In the genomic region with DNA sequence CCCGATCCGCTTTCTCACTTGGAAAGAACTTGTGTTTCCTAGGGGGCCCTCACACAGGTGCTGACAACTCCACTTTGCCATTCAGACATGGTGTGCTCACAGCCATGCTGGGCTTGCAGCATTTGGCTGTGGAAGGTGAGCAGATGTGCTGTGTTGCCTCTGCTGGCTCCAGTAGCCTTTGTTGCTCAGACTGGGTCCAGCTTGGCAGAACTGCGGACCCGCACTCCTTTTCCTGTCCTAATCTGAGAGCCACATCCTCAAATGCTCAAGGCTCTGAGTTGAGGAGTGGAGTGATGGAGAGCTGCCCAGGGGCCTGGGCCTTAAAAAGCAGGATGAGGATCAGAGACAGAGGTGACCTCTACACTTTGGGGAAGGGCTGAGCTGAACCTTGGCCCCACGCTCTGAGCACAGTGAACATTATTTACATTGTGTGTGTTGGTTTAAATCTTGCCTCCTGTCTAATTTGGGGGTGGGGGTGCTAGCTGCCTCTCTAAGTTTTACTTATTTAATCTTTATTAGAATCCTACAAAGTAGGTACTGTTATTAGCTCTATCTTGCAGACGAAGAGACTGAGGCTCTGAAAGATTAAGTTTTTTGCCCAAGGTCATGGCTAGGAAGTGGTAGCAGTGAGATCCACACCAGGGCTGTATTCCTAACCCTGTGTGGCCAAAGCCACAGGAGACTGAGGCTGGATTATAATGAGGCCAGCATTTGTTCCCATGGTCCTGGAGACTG, we compare ENCODE assay signal across 1 cellular context.
TF ChIP-seq lines count a peak whose summit lies in the region.

No MANE protein-coding gene starts in this region.

TF ChIP-seq in K562, 482 proteins besides CTCF, POLR2A, EP300 and RAD21:
- TF ChIP-seq ZNF561 (CRISPR knock-in tag; conservative IDR thresholded peaks at IDR 0.05): no peak
- TF ChIP-seq HIVEP1 (CRISPR knock-in tag; IDR thresholded peaks at IDR 0.05): no peak
- TF ChIP-seq, protein P1, sequence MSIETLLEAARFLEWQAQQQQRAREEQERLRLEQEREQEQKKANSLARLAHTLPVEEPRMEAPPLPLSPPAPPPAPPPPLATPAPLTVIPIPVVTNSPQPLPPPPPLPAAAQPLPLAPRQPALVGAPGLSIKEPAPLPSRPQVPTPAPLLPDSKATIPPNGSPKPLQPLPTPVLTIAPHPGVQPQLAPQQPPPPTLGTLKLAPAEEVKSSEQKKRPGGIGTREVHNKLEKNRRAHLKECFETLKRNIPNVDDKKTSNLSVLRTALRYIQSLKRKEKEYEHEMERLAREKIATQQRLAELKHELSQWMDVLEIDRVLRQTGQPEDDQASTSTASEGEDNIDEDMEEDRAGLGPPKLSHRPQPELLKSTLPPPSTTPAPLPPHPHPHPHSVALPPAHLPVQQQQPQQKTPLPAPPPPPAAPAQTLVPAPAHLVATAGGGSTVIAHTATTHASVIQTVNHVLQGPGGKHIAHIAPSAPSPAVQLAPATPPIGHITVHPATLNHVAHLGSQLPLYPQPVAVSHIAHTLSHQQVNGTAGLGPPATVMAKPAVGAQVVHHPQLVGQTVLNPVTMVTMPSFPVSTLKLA (conservative IDR thresholded peaks at IDR 0.05): no peak
TF ChIP-seq in K562: peak in this region for 0.
